In genomic region chr20:5719861-5720401, GRCh38 we compare ENCODE assay signal across 10 cellular contexts. TPM values are rescaled to one million over a fixed set of nuclear protein-coding genes. Genes with fewer than 3 reads are reported as not detected.
A peak's percentile ranks its signal among the peaks of the same experiment; 100 is the strongest.
DNase-seq lines count a peak whose midpoint lies in the region; ATAC-seq and TF ChIP-seq lines count a peak whose summit lies in the region.
"Had no signal": no experiment of that assay in that cellular context is flagged by ENCODE, and none has a peak within 500 bp of the region (broad histone marks: within the 10 kb centered on the region; RNA-seq: fewer than 3 reads in every experiment).

No MANE protein-coding gene starts in this region.

- H3K27me3 ChIP-seq in GM23248 (replicated peaks; ENCODE audit: insufficient read depth) = peaks cover 3% of the 10 kb centered on the region; the same call in 1 of the 2 replicates
- H3K27me3 ChIP-seq: transverse colon had no signal

- TF ChIP-seq CTCF in C4-2B (conservative IDR thresholded peaks at IDR 0.05) = no peak
- TF ChIP-seq CTCF in mucosa of descending colon (IDR thresholded peaks at IDR 0.05) = no peak

- DNase-seq in GM23248 (peak; percentile 49), RKO (ENCODE audit: low spot score) (peak; percentile 46), epithelial cell of prostate (ENCODE audit: low read depth, low spot score) (peak; percentile 22), mucosa of descending colon (no peak), NCI-H1048 (lab: John Stamatoyannopoulos, UW) (no peak)
- no peak for DNase-seq in activated naive CD4-positive, alpha-beta T cell treated with anti-CD3 and anti-CD28 coated beads, Interleukin-2, amount 50 U/mL, for 16 hours
- DNase-seq: transverse colon had no signal

- H3F3A ChIP-seq in GM23248 (ENCODE audit: insufficient read depth) = peaks cover 3% of the 10 kb centered on the region; the same call in 1 of the 2 replicates

- H3K4me1 ChIP-seq in GM23248 (ENCODE audit: insufficient read depth) = peaks cover 12% of the 10 kb centered on the region
- no peaks in the 10 kb centered on the region for H3K4me1 ChIP-seq in mucosa of descending colon (ENCODE audit: low read depth)
- H3K4me1 ChIP-seq: transverse colon had no signal

- in situ Hi-C loops in GM23248 (cut with MboI) = no loop called here

- no peaks in the 10 kb centered on the region for H3K36me3 ChIP-seq in GM23248 (ENCODE audit: low read depth)
- no peaks in the 10 kb centered on the region for H3K36me3 ChIP-seq in mucosa of descending colon (ENCODE audit: low read depth)
- H3K36me3 ChIP-seq: transverse colon had no signal

- H3K4me2 ChIP-seq in GM23248 (ENCODE audit: unreplicated experiment) = no peak overlapping the region

- H3K9me2 ChIP-seq in GM23248 (ENCODE audit: insufficient read depth) = no peaks in the 10 kb centered on the region

- no peak overlapping the region for H3K9ac ChIP-seq in GM23248

- no peaks in the 10 kb centered on the region for H3K79me2 ChIP-seq in GM23248 (ENCODE audit: insufficient read depth)

- intact Hi-C loops in mucosa of descending colon (cut with DNase I, micrococcal nuclease) = no loop called here

- H3K4me3 ChIP-seq in GM23248 = no peak overlapping the region
- H3K4me3 ChIP-seq in mucosa of descending colon = no peak overlapping the region
- H3K4me3 ChIP-seq: lung, transverse colon had no signal

- 35% methylated on average over 6 of the region's 6 CpGs for WGBS in GM23248 (ENCODE audit: low coverage in 1 of 2, low lambda C conversion rate in 2 of 2, missing lambda C conversion rate in 2 of 2), 2 experiments

- ATAC-seq in mucosa of descending colon (no peak), GM21825 (IDR thresholded peaks at IDR 0.05; ENCODE audit: unreplicated experiment) (no peak)

- H3K9me3 ChIP-seq in GM23248 (ENCODE audit: low read depth) (no peaks in the 10 kb centered on the region), mucosa of descending colon (peaks cover 7% of the 10 kb centered on the region)

- no peaks in the 10 kb centered on the region for H4K20me1 ChIP-seq in GM23248 (ENCODE audit: insufficient read depth)

- no peak overlapping the region for H2AFZ ChIP-seq in GM23248

- H3K27ac ChIP-seq in C4-2B (peak overlapping the region; percentile 67; the same call in 1 of the 2 replicates), GM23248 (no peak overlapping the region), epithelial cell of prostate (no peak overlapping the region)
- H3K27ac ChIP-seq: transverse colon had no signal

RNA-seq across cellular contexts. Expression of gene SHLD1, which starts 30.3 kb away (rescaled TPM):
- total RNA-seq in GM23248 (2014; rRNA removed; shearing (Covaris generic)) = 1.8 and 2.6 TPM in 2 replicates
- 6.3 and 6.7 TPM in 2 replicates for polyA plus RNA-seq in GM23248 (2016; fragmentation: Nextera tagmentation; extraction: Ambion mirVana)
- total RNA-seq in mucosa of descending colon = 1 to 10 TPM; 7.5 to 8.3 (median 8.0) TPM

Comparison
In these comparisons a context has a peak if more than half of its experiments do, and no peak if none do; other contexts are left out.
1. DNase-seq: peak in GM23248 (single experiment), RKO (single experiment) and epithelial cell of prostate (single experiment); none in mucosa of descending colon (0 of 3), NCI-H1048 (single experiment) and activated naive CD4-positive, alpha-beta T cell treated with anti-CD3 and anti-CD28 coated beads, Interleukin-2, amount 50 U/mL, for 16 hours (single experiment).